ENCODE assay signal across 26 cellular contexts in the genomic region with DNA sequence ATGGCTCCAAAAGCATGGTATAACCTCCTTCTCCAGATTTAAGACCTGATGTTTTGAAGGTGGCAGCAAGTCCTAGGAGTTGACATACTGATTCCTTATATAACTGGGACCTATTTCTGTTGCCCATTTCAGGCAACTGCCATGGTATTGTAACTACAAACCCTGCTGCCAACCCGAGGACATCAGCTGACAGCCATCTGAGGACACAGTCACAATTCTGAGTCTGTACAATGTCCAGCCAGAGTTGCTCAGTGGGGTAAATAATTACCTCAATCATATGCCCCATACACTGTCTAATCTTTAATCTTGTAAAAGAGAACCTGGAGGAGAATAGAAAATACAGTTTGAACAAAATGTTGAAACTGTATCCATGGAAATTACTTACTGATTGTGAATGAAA. TPM values are rescaled to one million over a fixed set of nuclear protein-coding genes. Genes with fewer than 3 reads are reported as not detected.
A peak's percentile ranks its signal among the peaks of the same experiment; 100 is the strongest.
DNase-seq lines count a peak whose midpoint lies in the region; ATAC-seq and TF ChIP-seq lines count a peak whose summit lies in the region.
"Had no signal": no experiment of that assay in that cellular context is flagged by ENCODE, and none has a peak within 500 bp of the region (broad histone marks: within the 10 kb centered on the region; RNA-seq: fewer than 3 reads in every experiment).

No MANE protein-coding gene starts in this region.

- TF ChIP-seq CTCF in coronary artery (IDR thresholded peaks at IDR 0.05) = no peak
- TF ChIP-seq CTCF in heart left ventricle (IDR thresholded peaks at IDR 0.05) = no peak
- TF ChIP-seq CTCF in right lobe of liver (IDR thresholded peaks at IDR 0.05) = no peak
- TF ChIP-seq CTCF in sigmoid colon (IDR thresholded peaks at IDR 0.05) = no peak
- no peak for TF ChIP-seq CTCF in esophagus squamous epithelium (IDR thresholded peaks at IDR 0.05)

- intact Hi-C loops in heart left ventricle (cut with DNase I) = no loop called here
- intact Hi-C loops in right lobe of liver (cut with DNase I) = no loop called here
- intact Hi-C loops in sigmoid colon (cut with DNase I) = no loop called here
- intact Hi-C loops in esophagus squamous epithelium (cut with DNase I) = no loop called here

- TF ChIP-seq POLR2A in heart left ventricle (IDR thresholded peaks at IDR 0.05) (no peak), right lobe of liver (IDR thresholded peaks at IDR 0.05) (no peak), sigmoid colon (IDR thresholded peaks at IDR 0.05) (no peak), esophagus squamous epithelium (IDR thresholded peaks at IDR 0.05) (no peak)

- H3K4me3 ChIP-seq in coronary artery (no peak overlapping the region), heart left ventricle (no peak overlapping the region), right lobe of liver (no peak overlapping the region), sigmoid colon (no peak overlapping the region), esophagus squamous epithelium (no peak overlapping the region)
- H3K4me3 ChIP-seq: gastroesophageal sphincter, SK-N-MC, upper lobe of right lung had no signal

- H3K27ac ChIP-seq in coronary artery (no peak overlapping the region), heart left ventricle (peak overlapping the region in 7 of 12 donors; percentile 26 to 73 (median 61)), right lobe of liver (no peak overlapping the region), sigmoid colon (no peak overlapping the region), esophagus squamous epithelium (no peak overlapping the region)
- H3K27ac ChIP-seq: gastroesophageal sphincter, KMS-11, SK-N-MC, upper lobe of right lung had no signal

- no peaks in the 10 kb centered on the region for H3K9me3 ChIP-seq in heart left ventricle
- H3K9me3 ChIP-seq in right lobe of liver = no peaks in the 10 kb centered on the region
- H3K9me3 ChIP-seq in sigmoid colon = no peaks in the 10 kb centered on the region
- H3K9me3 ChIP-seq in esophagus squamous epithelium = no peaks in the 10 kb centered on the region
- H3K9me3 ChIP-seq: gastroesophageal sphincter, upper lobe of right lung had no signal

- DNase-seq in coronary artery (ENCODE audit: low spot score) = peak; percentile 8
- DNase-seq in heart left ventricle = peak in 1 of 5 donors; percentile 52
- DNase-seq in right lobe of liver = peak in 1 of 3 donors; percentile 59
- peak; percentile 5 for DNase-seq in sigmoid colon
- DNase-seq in EL = no peak
- no peak for DNase-seq in esophagus squamous epithelium (lab: John Stamatoyannopoulos, UW)
- no peak for DNase-seq in activated CD4-positive, alpha-beta T cell treated with anti-CD3 and anti-CD28 coated beads for 48 hours
- DNase-seq: activated CD4-positive, CD25-positive, alpha-beta regulatory T cell treated with anti-CD3 and anti-CD28 coated beads, Interleukin-2, amount 50 U/mL, for 72 hours; activated CD8-positive, alpha-beta T cell treated with anti-CD3 and anti-CD28 coated beads for 36 hours; activated effector memory CD4-positive, alpha-beta T cell treated with anti-CD3 and anti-CD28 coated beads, Interleukin-2, amount 50 U/mL, for 16 hours; activated naive CD8-positive, alpha-beta T cell treated with anti-CD3 and anti-CD28 coated beads, Interleukin-2, amount 10 ng/mL, durations not matched to agents 7 days and 5 days; activated T-cell treated with anti-CD3 and anti-CD28 coated beads, Interleukin-2, amount 50 U/mL, for 1 hour; Calu3; central memory CD4-positive, alpha-beta T cell; DND-41; islet precursor cell; mammary epithelial cell; MM.1S; NCI-H2029; NCI-H69; stimulated activated CD4-positive, alpha-beta T cell treated with anti-CD3 and anti-CD28 coated beads, Interleukin-2, amount 100 ng/mL, for 24 hours had no signal

- H3K36me3 ChIP-seq in heart left ventricle (no peaks in the 10 kb centered on the region), right lobe of liver (no peaks in the 10 kb centered on the region), sigmoid colon (no peaks in the 10 kb centered on the region), esophagus squamous epithelium (no peaks in the 10 kb centered on the region)
- H3K36me3 ChIP-seq: gastroesophageal sphincter, upper lobe of right lung had no signal

- 32 to 43% (median 38%) methylated on average over 1 of the region's 1 CpG for WGBS in heart left ventricle, 4 donors
- 0% methylated on average over 1 of the region's 1 CpG for WGBS in right lobe of liver (ENCODE audit: insufficient coverage, low coverage, low lambda C conversion rate, missing lambda C conversion rate)
- 22 to 75% methylated on average over 1 of the region's 1 CpG for WGBS in sigmoid colon, 2 donors
- 8 to 50% methylated on average over 1 of the region's 1 CpG for WGBS in esophagus squamous epithelium, 2 donors

- ATAC-seq in heart left ventricle (peak; percentile 87 to 94 (median 90)), right lobe of liver (peak; percentile 68 to 88 (median 82)), GM18870 (IDR thresholded peaks at IDR 0.05; ENCODE audit: unreplicated experiment) (no peak)
- ATAC-seq: activated CD8-positive, alpha-beta T cell treated with anti-CD3 and anti-CD28 coated beads for 36 hours; gastroesophageal sphincter; upper lobe of right lung had no signal

- H3K4me1 ChIP-seq in heart left ventricle (peaks cover 0 to 9% (median 0%) of the 10 kb centered on the region in 12 donors), right lobe of liver (peaks cover 0 to 8% (median 0%) of the 10 kb centered on the region in 4 donors), sigmoid colon (no peaks in the 10 kb centered on the region), esophagus squamous epithelium (no peaks in the 10 kb centered on the region)
- H3K4me1 ChIP-seq: gastroesophageal sphincter, upper lobe of right lung had no signal

- H3K27me3 ChIP-seq in heart left ventricle (no peaks in the 10 kb centered on the region), right lobe of liver (no peaks in the 10 kb centered on the region), sigmoid colon (no peaks in the 10 kb centered on the region), esophagus squamous epithelium (no peaks in the 10 kb centered on the region)
- H3K27me3 ChIP-seq: gastroesophageal sphincter, upper lobe of right lung had no signal

- no peak for TF ChIP-seq EP300 in sigmoid colon (IDR thresholded peaks at IDR 0.05)

RNA-seq across cellular contexts. Expression of a gene that starts 8.7 kb away (rescaled TPM):
- total RNA-seq in heart left ventricle (1 to 10 TPM in 4 of 9 donors, under 1 TPM in 5; 0.47 to 4.1 (median 0.83) TPM), right lobe of liver (under 1 TPM in 5 of 6 experiments, not detected in 1; 0.11 to 0.34 (median 0.20) TPM), sigmoid colon (1 to 10 TPM; 1.1 to 4.4 (median 2.1) TPM), esophagus squamous epithelium (1 to 10 TPM in 2 of 4 donors, under 1 TPM in 2; 0.19 to 1.5 (median 0.89) TPM)
- polyA plus RNA-seq in heart left ventricle (under 1 TPM; 0.42 to 0.76 TPM), sigmoid colon (10 to 100 TPM in 1 of 3 donors, 1 to 10 TPM in 2; 2.1 to 11.6 (median 2.4) TPM)

Comparison
In these comparisons a context has a peak if more than half of its experiments do, and no peak if none do; other contexts are left out.
1. DNase-seq: peak in coronary artery (single experiment) and sigmoid colon (single experiment); none in EL (single experiment), esophagus squamous epithelium (single experiment) and activated CD4-positive, alpha-beta T cell treated with anti-CD3 and anti-CD28 coated beads for 48 hours (single experiment).
2. H3K27ac ChIP-seq: peak in heart left ventricle (7 of 12); none in coronary artery (0 of 2), right lobe of liver (0 of 3), sigmoid colon (0 of 4) and esophagus squamous epithelium (0 of 4).